2 cellular contexts compared by ENCODE assay signal in genomic region chr3:81741214-81741613, GRCh38.
TF ChIP-seq lines count a peak whose summit lies in the region.

No MANE protein-coding gene starts in this region.

TF ChIP-seq in SK-N-SH, 30 proteins besides CTCF, POLR2A, EP300 and RAD21 (continued from another document):
- TF ChIP-seq TCF12 (IDR thresholded peaks at IDR 0.05) (no peak), MXI1 (IDR thresholded peaks at IDR 0.05; ENCODE audit: low read depth, low read length) (no peak), USF1 (IDR thresholded peaks at IDR 0.05; ENCODE audit: borderline replicate concordance, low read depth) (no peak), REST (IDR thresholded peaks at IDR 0.05; ENCODE audit: low read depth, low read length) (no peak), RFX5 (IDR thresholded peaks at IDR 0.05; ENCODE audit: low read length) (no peak), FOXJ3 (CRISPR knock-in tag; IDR thresholded peaks at IDR 0.05) (no peak), JUND (IDR thresholded peaks at IDR 0.05) (no peak), POLR2AphosphoS5 (IDR thresholded peaks at IDR 0.05; ENCODE audit: low read depth, low read length) (no peak), TEAD4 (IDR thresholded peaks at IDR 0.05; ENCODE audit: borderline replicate concordance, insufficient read depth) (no peak), ZBTB33 (IDR thresholded peaks at IDR 0.05; ENCODE audit: borderline replicate concordance, low read depth) (no peak), USF2 (IDR thresholded peaks at IDR 0.05; ENCODE audit: borderline replicate concordance, low read depth, low read length) (no peak), RXRA (IDR thresholded peaks at IDR 0.05; ENCODE audit: borderline replicate concordance, low read depth) (no peak), MEF2A (IDR thresholded peaks at IDR 0.05; ENCODE audit: borderline replicate concordance, low read depth) (no peak), YY1 (IDR thresholded peaks at IDR 0.05; ENCODE audit: low read depth) (no peak)

TF ChIP-seq in SK-N-SH treated with all-trans-retinoic acid at 6 μM for 48 hours, 23 proteins besides CTCF, POLR2A, EP300 and RAD21 (continued from another document):
- TF ChIP-seq CSRNP3 (CRISPR knock-in tag; IDR thresholded peaks at IDR 0.05) (no peak), OSR1 (CRISPR knock-in tag; IDR thresholded peaks at IDR 0.05) (no peak)
